In the genomic region with DNA sequence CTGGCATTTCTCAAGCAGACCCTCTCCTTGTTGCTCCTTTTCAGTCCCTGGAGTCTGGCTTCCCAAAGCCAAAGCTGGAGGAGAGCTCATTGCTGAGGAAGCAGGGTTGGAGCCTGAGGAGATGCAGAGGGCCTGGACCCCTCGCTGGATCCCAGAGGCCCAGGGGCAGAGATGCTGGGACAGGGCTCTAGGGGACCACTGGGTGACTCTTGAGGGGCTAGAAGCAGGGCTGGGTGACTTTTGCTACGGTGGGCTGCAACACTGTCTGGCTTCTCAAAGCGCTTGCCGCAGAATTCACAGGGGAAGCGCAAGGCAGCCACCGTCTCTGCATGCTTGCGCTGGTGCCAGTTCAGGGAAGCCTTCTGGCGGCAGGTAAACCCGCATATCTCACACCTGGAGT, we compare ENCODE assay signal across 1 cellular context.
TF ChIP-seq lines count a peak whose summit lies in the region.

No MANE protein-coding gene starts in this region.

TF ChIP-seq in HepG2, 621 proteins besides CTCF, POLR2A, EP300 and RAD21:
- TF ChIP-seq SP5 (CRISPR knock-in tag; IDR thresholded peaks at IDR 0.05; ENCODE audit: borderline replicate concordance, low read depth) (no peak), AGO2 (optimal IDR thresholded peaks at IDR 0.05; ENCODE audit: low read depth, low read length) (peak; percentile 70), POLR2G (IDR thresholded peaks at IDR 0.05; ENCODE audit: low read depth, low read length) (peak; percentile 61), RFXANK (CRISPR knock-in tag; IDR thresholded peaks at IDR 0.05) (no peak), ZNF7 (CRISPR knock-in tag; IDR thresholded peaks at IDR 0.05) (no peak), SRY (CRISPR knock-in tag; IDR thresholded peaks at IDR 0.05) (0 out of 2 replicates have a peak, but pooled peaks have one; percentile 28), FOXO1 (CRISPR knock-in tag; IDR thresholded peaks at IDR 0.05) (no peak), ZSCAN20 (CRISPR knock-in tag; IDR thresholded peaks at IDR 0.05; ENCODE audit: borderline replicate concordance) (no peak), ZC3H13 (CRISPR knock-in tag; IDR thresholded peaks at IDR 0.05) (peak; percentile 79), GATA4 (IDR thresholded peaks at IDR 0.05; ENCODE audit: borderline replicate concordance, low read depth) (no peak)
- TF ChIP-seq, protein P1, sequence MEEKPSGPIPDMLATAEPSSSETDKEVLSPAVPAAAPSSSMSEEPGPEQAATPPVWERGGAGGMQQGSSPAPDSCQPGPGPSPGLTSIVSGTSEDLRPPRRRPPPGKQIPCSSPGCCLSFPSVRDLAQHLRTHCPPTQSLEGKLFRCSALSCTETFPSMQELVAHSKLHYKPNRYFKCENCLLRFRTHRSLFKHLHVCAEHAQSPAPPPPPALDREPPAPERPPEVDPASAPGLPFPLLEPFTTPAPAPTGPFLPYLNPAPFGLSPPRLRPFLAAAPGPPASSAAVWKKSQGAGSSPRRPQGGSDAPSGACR (CRISPR knock-in tag; IDR thresholded peaks at IDR 0.05), result no peak
